17 cellular contexts compared by ENCODE assay signal in genomic region chr6:297571-298232, GRCh38. TPM values are rescaled to one million over a fixed set of nuclear protein-coding genes. Genes with fewer than 3 reads are reported as not detected.
A peak's percentile ranks its signal among the peaks of the same experiment; 100 is the strongest.
DNase-seq lines count a peak whose midpoint lies in the region; ATAC-seq and TF ChIP-seq lines count a peak whose summit lies in the region.
"Had no signal": no experiment of that assay in that cellular context is flagged by ENCODE, and none has a peak within 500 bp of the region (broad histone marks: within the 10 kb centered on the region; RNA-seq: fewer than 3 reads in every experiment).

No MANE protein-coding gene starts in this region.

- in situ Hi-C loops in transverse colon (cut with MboI; ENCODE audit: low pct_ligation_motif_present in 1 of 4, low pct_unique_long_range_greater_than_20kb in 1 of 4, low sequenced_read_pairs in 3 of 4) = no loop called here

- TF ChIP-seq POLR2A in Peyer's patch (IDR thresholded peaks at IDR 0.05) (no peak), transverse colon (IDR thresholded peaks at IDR 0.05) (no peak)

- TF ChIP-seq CTCF in right atrium auricular region (IDR thresholded peaks at IDR 0.05) (no peak), Peyer's patch (IDR thresholded peaks at IDR 0.05) (no peak), transverse colon (IDR thresholded peaks at IDR 0.05) (no peak)

- H3K36me3 ChIP-seq in right atrium auricular region (no peaks in the 10 kb centered on the region), Peyer's patch (no peaks in the 10 kb centered on the region), transverse colon (no peaks in the 10 kb centered on the region), trophoblast cell (ENCODE audit: control insufficient read depth in 1 of 2, insufficient read depth in 2 of 2, low read length in 2 of 2) (no peaks in the 10 kb centered on the region)
- H3K36me3 ChIP-seq: neural progenitor cell, sigmoid colon had no signal

- no peak overlapping the region for H3K14ac ChIP-seq in trophoblast cell (ENCODE audit: low read length)

- no peak overlapping the region for H4K8ac ChIP-seq in trophoblast cell (ENCODE audit: low read depth, low read length)

- H4K91ac ChIP-seq in trophoblast cell (ENCODE audit: low read depth, low read length) = no peak overlapping the region

- H3K4me1 ChIP-seq in right atrium auricular region (peaks cover 0 to 38% of the 10 kb centered on the region in 2 donors), Peyer's patch (peaks cover 0 to 32% (median 18%) of the 10 kb centered on the region in 4 donors), transverse colon (peaks cover 10 to 42% (median 14%) of the 10 kb centered on the region in 4 donors), trophoblast cell (ENCODE audit: control insufficient read depth in 1 of 2, insufficient read depth in 2 of 2, low read length in 2 of 2) (peaks cover 0 to 8% of the 10 kb centered on the region in 2 experiments)

- H3K23ac ChIP-seq in trophoblast cell (ENCODE audit: low read length) = no peak overlapping the region

- H2BK120ac ChIP-seq in trophoblast cell (ENCODE audit: insufficient read depth, low read length, poor library complexity) = no peak overlapping the region

- H3K4me3 ChIP-seq in right atrium auricular region (no peak overlapping the region), Peyer's patch (no peak overlapping the region), transverse colon (no peak overlapping the region), trophoblast cell (ENCODE audit: low read depth, low read length) (no peak overlapping the region)
- H3K4me3 ChIP-seq: neural progenitor cell, sigmoid colon had no signal

- no peaks in the 10 kb centered on the region for H3K9me3 ChIP-seq in right atrium auricular region
- no peaks in the 10 kb centered on the region for H3K9me3 ChIP-seq in Peyer's patch
- H3K9me3 ChIP-seq in transverse colon = no peaks in the 10 kb centered on the region
- H3K9me3 ChIP-seq in trophoblast cell (ENCODE audit: insufficient read depth, low read depth, low read length) = peaks cover 34% of the 10 kb centered on the region
- H3K9me3 ChIP-seq: sigmoid colon had no signal

- H3K4me2 ChIP-seq in trophoblast cell (ENCODE audit: low read length) = no peak overlapping the region
- H3K4me2 ChIP-seq: neural progenitor cell had no signal

- H4K12ac ChIP-seq in trophoblast cell (ENCODE audit: low read depth, low read length) = no peak overlapping the region

- no peak overlapping the region for H2AK5ac ChIP-seq in trophoblast cell (ENCODE audit: low read length)

- no peak for ATAC-seq in GM21825 (IDR thresholded peaks at IDR 0.05; ENCODE audit: unreplicated experiment)

- H3K79me2 ChIP-seq in trophoblast cell (ENCODE audit: control insufficient read depth, insufficient read depth, low read length, poor library complexity) = no peaks in the 10 kb centered on the region

- H3K9ac ChIP-seq in trophoblast cell (ENCODE audit: low read length) = no peak overlapping the region
- H3K9ac ChIP-seq: neural progenitor cell had no signal

- DNase-seq in right atrium auricular region (ENCODE audit: low spot score) = peak; percentile 55
- no peak for DNase-seq in cardiac septum (ENCODE audit: low spot score)
- DNase-seq in Peyer's patch = no peak
- DNase-seq in transverse colon = no peak
- no peak for DNase-seq in trophoblast cell
- no peak for DNase-seq in DMS53 treated with DMSO at 0.1 percent for 48 hours (lab: John Stamatoyannopoulos, UW; ENCODE audit: unreplicated experiment)
- DNase-seq: ACHN; activated CD4-positive, alpha-beta T cell treated with anti-CD3 and anti-CD28 coated beads for 1 hour; foreskin fibroblast; mesendoderm; NCI-H2171; sigmoid colon; stimulated activated CD4-positive, alpha-beta T cell treated with anti-CD3 and anti-CD28 coated beads, Interleukin-4, amount 100 ng/mL, for 1 hour; T-helper 2 cell had no signal

- intact Hi-C loops in cardiac septum (cut with DNase I) (no loop called here), transverse colon (cut with DNase I; ENCODE audit: low total_unique reads) (loop anchor here (2.0 kb wide), 1 partner anchor 75 kb away; no protein-coding TSS in a partner anchor)

- no peak overlapping the region for H2BK12ac ChIP-seq in trophoblast cell (ENCODE audit: low read length)

- no peak for TF ChIP-seq EP300 in transverse colon (IDR thresholded peaks at IDR 0.05; ENCODE audit: low read depth)

- no peak overlapping the region for H2BK5ac ChIP-seq in trophoblast cell (ENCODE audit: low read depth, low read length, poor library complexity)

- no peak overlapping the region for H3K4ac ChIP-seq in trophoblast cell (ENCODE audit: low read depth, low read length)

- H3K27ac ChIP-seq in right atrium auricular region (no peak overlapping the region), Peyer's patch (peak overlapping the region in 3 of 4 donors; percentile 12 to 92 (median 58)), layer of hippocampus (ENCODE audit: low read depth, low read length) (peak overlapping the region; percentile 75), transverse colon (peak overlapping the region in 3 of 4 donors; percentile 4 to 98 (median 18)), trophoblast cell (ENCODE audit: low read depth, low read length) (no peak overlapping the region)
- H3K27ac ChIP-seq: neural progenitor cell had no signal

- H3K27me3 ChIP-seq in right atrium auricular region = no peaks in the 10 kb centered on the region
- H3K27me3 ChIP-seq in Peyer's patch = no peaks in the 10 kb centered on the region
- H3K27me3 ChIP-seq in layer of hippocampus (ENCODE audit: control insufficient read depth, insufficient read depth, low read length) = no peaks in the 10 kb centered on the region
- H3K27me3 ChIP-seq in transverse colon = no peaks in the 10 kb centered on the region
- no peaks in the 10 kb centered on the region for H3K27me3 ChIP-seq in trophoblast cell (ENCODE audit: insufficient read depth, low read length)
- H3K27me3 ChIP-seq: neural progenitor cell, sigmoid colon had no signal

- H3K79me1 ChIP-seq in trophoblast cell (ENCODE audit: low read length) = no peaks in the 10 kb centered on the region

- no peak overlapping the region for H2AFZ ChIP-seq in trophoblast cell (ENCODE audit: insufficient read depth, low read length, poor library complexity)
- H2AFZ ChIP-seq: neural progenitor cell had no signal

- WGBS in transverse colon (ENCODE audit: low coverage in 1 of 2), 2 donors = 64 to 67% methylated on average over 6 of the region's 6 CpGs
- no CpG with 5 or more reads among the region's 6 CpGs for WGBS in trophoblast cell (ENCODE audit: extremely low coverage, insufficient coverage, insufficient read length)

- no peak overlapping the region for H3K18ac ChIP-seq in trophoblast cell (ENCODE audit: low read length)

RNA-seq across cellular contexts. Expression of gene DUSP22, which starts 5.4 kb away (rescaled TPM):
- total RNA-seq in right atrium auricular region (10 to 100 TPM; 45.1 to 54.1 TPM), cardiac septum (49.2 TPM), Peyer's patch (10 to 100 TPM; 34.7 to 75.9 (median 48.5) TPM), transverse colon (100 to 1,000 TPM in 1 of 4 donors, 10 to 100 TPM in 3; 35.4 to 213 (median 49.5) TPM)
- 23.3 and 25.5 TPM in 2 replicates for polyA plus RNA-seq in trophoblast cell (2013)

Comparison
In these comparisons a context has a peak if more than half of its experiments do, and no peak if none do; other contexts are left out.
1. H3K27ac ChIP-seq: peak in Peyer's patch (3 of 4), layer of hippocampus (single experiment) and transverse colon (3 of 4); none in right atrium auricular region (0 of 2) and trophoblast cell (single experiment).